In genomic region chr6:9611016-9611415, GRCh38 we compare ENCODE assay signal across 25 cellular contexts.
"Had no signal": no experiment of that assay in that cellular context is flagged by ENCODE, and none has a peak within 500 bp of the region (broad histone marks: within the 10 kb centered on the region; RNA-seq: fewer than 3 reads in every experiment).

No MANE protein-coding gene starts in this region.

- H3K27ac Mint-ChIP-seq: dendritic cell treated with granulocyte-macrophage colony-stimulating factor and Interleukin-4, amounts not matched to agents 40 ng/mL and 50 ng/mL, for 4 days; endodermal cell; memory B cell; natural killer cell treated with Interleukin-12 subunit alpha and Interleukin-12 subunit beta and Interleukin-15 and Interleukin-18, amount 100 ng/mL, for 72 hours; progenitor cell of endocrine pancreas; stimulated activated naive CD8-positive, alpha-beta T cell treated with anti-CD3 and anti-CD28 coated beads, Interleukin-15, amount 100 ng/mL, for 72 hours had no signal

- DNase-seq: colonic mucosa; effector CD8-positive, alpha-beta T cell; endodermal cell; foreskin keratinocyte; heart left ventricle; kidney; pancreas; right lobe of liver; small intestine; stimulated activated CD4-positive, alpha-beta T cell treated with anti-CD3 and anti-CD28 coated beads, Interleukin-15, amount 100 ng/mL, for 24 hours; stimulated activated CD4-positive, alpha-beta T cell treated with anti-CD3 and anti-CD28 coated beads, Interleukin-2, amount 100 ng/mL, for 48 hours; stimulated activated naive CD4-positive, alpha-beta T cell; stimulated activated naive CD8-positive, alpha-beta T cell treated with anti-CD3 and anti-CD28 coated beads, Interleukin-15, amount 100 ng/mL, for 72 hours; transverse colon had no signal

- H3K4me3 ChIP-seq: colonic mucosa, esophagus muscularis mucosa, heart left ventricle, hepatocyte, lung, pancreas, right lobe of liver, suprapubic skin, transverse colon had no signal

- H3K27ac ChIP-seq: colonic mucosa, esophagus muscularis mucosa, foreskin keratinocyte, heart left ventricle, hepatocyte, neutrophil, pancreas, right lobe of liver, suprapubic skin, transverse colon had no signal

- H3K9me3 Mint-ChIP-seq: dendritic cell treated with granulocyte-macrophage colony-stimulating factor and Interleukin-4, amounts not matched to agents 40 ng/mL and 50 ng/mL, for 4 days; endodermal cell; neural crest cell; stimulated activated naive CD8-positive, alpha-beta T cell treated with anti-CD3 and anti-CD28 coated beads, Interleukin-15, amount 100 ng/mL, for 72 hours had no signal

- H3K27me3 Mint-ChIP-seq: memory B cell; natural killer cell treated with Interleukin-12 subunit alpha and Interleukin-12 subunit beta and Interleukin-15 and Interleukin-18, amount 100 ng/mL, for 72 hours; stimulated activated naive CD8-positive, alpha-beta T cell treated with anti-CD3 and anti-CD28 coated beads, Interleukin-15, amount 100 ng/mL, for 72 hours had no signal

- ATAC-seq: foreskin keratinocyte; heart left ventricle; left lobe of liver; natural killer cell treated with Interleukin-12 subunit alpha and Interleukin-12 subunit beta and Interleukin-15 and Interleukin-18, amount 100 ng/mL, for 72 hours; pancreas; right lobe of liver; stimulated activated naive CD8-positive, alpha-beta T cell treated with anti-CD3 and anti-CD28 coated beads, Interleukin-15, amount 100 ng/mL, for 72 hours had no signal

- H3K4me3 Mint-ChIP-seq: dendritic cell treated with granulocyte-macrophage colony-stimulating factor and Interleukin-4, amounts not matched to agents 40 ng/mL and 50 ng/mL, for 4 days; endodermal cell; memory B cell; natural killer cell treated with Interleukin-12 subunit alpha and Interleukin-12 subunit beta and Interleukin-15 and Interleukin-18, amount 100 ng/mL, for 72 hours; neural crest cell; stimulated activated naive CD8-positive, alpha-beta T cell treated with anti-CD3 and anti-CD28 coated beads, Interleukin-15, amount 100 ng/mL, for 72 hours had no signal

- H3K36me3 Mint-ChIP-seq: memory B cell; natural killer cell treated with Interleukin-12 subunit alpha and Interleukin-12 subunit beta and Interleukin-15 and Interleukin-18, amount 100 ng/mL, for 72 hours had no signal

- H3K4me1 Mint-ChIP-seq: memory B cell; stimulated activated naive CD8-positive, alpha-beta T cell treated with anti-CD3 and anti-CD28 coated beads, Interleukin-15, amount 100 ng/mL, for 72 hours had no signal
